12 cellular contexts compared by ENCODE assay signal in genomic region chr2:130143266-130144039, GRCh38. TPM values are rescaled to one million over a fixed set of nuclear protein-coding genes. Genes with fewer than 3 reads are reported as not detected.
DNase-seq lines count a peak whose midpoint lies in the region; ATAC-seq and TF ChIP-seq lines count a peak whose summit lies in the region.
"Not testable (repeated sequence)": the region's sequence is repeated elsewhere in the genome, so short reads cannot be mapped to it uniquely, and the experiment has no call there.
"Had no signal": no experiment of that assay in that cellular context is flagged by ENCODE, and none has a peak within 500 bp of the region (broad histone marks: within the 10 kb centered on the region; RNA-seq: fewer than 3 reads in every experiment).

No MANE protein-coding gene starts in this region.

- intact Hi-C loops in CD4-positive, alpha-beta memory T cell (cut with micrococcal nuclease), result loop anchor here (2.0 to 10.0 kb wide), 2 partner anchors 37 to 201 kb away; partner anchors contain the start of genes IMP4 and SMPD4

- H3K9me3 ChIP-seq in CD4-positive, alpha-beta memory T cell (ENCODE audit: control insufficient read depth in 1 of 2, low read length in 2 of 2); iPS-20b (ENCODE audit: insufficient read depth, low read depth, low read length): not testable (repeated sequence)

- H3K36me3 ChIP-seq in CD4-positive, alpha-beta memory T cell (ENCODE audit: insufficient read depth, low read length); GM23338 (ENCODE audit: insufficient read depth); iPS-20b (ENCODE audit: insufficient read depth, low read depth, low read length): not testable (repeated sequence)

- H4K20me1 ChIP-seq in GM23338 (replicated peaks; ENCODE audit: insufficient read depth), result not testable (repeated sequence)

- POLR2A ChIA-PET in CD4-positive, alpha-beta memory T cell (lab: Charles Lee; ENCODE audit: partially characterized antibody), result not testable (repeated sequence)

- H3K27ac Mint-ChIP-seq in CD4-positive, alpha-beta memory T cell; GM23338; activated T-cell treated with anti-CD3 and anti-CD28 coated beads, Interleukin-2, amount 50 U/mL, for 72 hours; stimulated activated naive CD8-positive, alpha-beta T cell treated with anti-CD3 and anti-CD28 coated beads, Interleukin-15, Interleukin-2, amounts not matched to agents 100 ng/mL and 50 ng/mL, for 24 hours: not testable (repeated sequence)
- peak overlapping the region; percentile 66 to 75 for H3K27ac Mint-ChIP-seq in effector memory CD8-positive, alpha-beta T cell
- peak overlapping the region; percentile 45 for H3K27ac Mint-ChIP-seq in nephron progenitor cell

- not testable (repeated sequence) for H3K9me2 ChIP-seq in GM23338 (ENCODE audit: insufficient read depth)

- H3K4me1 ChIP-seq in CD4-positive, alpha-beta memory T cell (ENCODE audit: insufficient read depth, low read length); GM23338 (ENCODE audit: insufficient read depth); iPS-20b (ENCODE audit: insufficient read depth, low read length): not testable (repeated sequence)

- not testable (repeated sequence) for H3K79me2 ChIP-seq in GM23338 (replicated peaks; ENCODE audit: insufficient read depth)

- not testable (repeated sequence) for TF ChIP-seq CTCF in GM23338 (conservative IDR thresholded peaks at IDR 0.05; ENCODE audit: low read depth in 2 of 2); nephron progenitor cell (IDR thresholded peaks at IDR 0.05)

- not testable (repeated sequence) for H3K36me3 Mint-ChIP-seq in CD4-positive, alpha-beta memory T cell; GM23338 (ENCODE audit: low read depth); activated T-cell treated with anti-CD3 and anti-CD28 coated beads, Interleukin-2, amount 50 U/mL, for 72 hours (ENCODE audit: insufficient read depth in 2 of 2); effector memory CD8-positive, alpha-beta T cell (ENCODE audit: insufficient read depth); nephron progenitor cell (ENCODE audit: low read depth); stimulated activated naive CD8-positive, alpha-beta T cell treated with anti-CD3 and anti-CD28 coated beads, Interleukin-15, Interleukin-2, amounts not matched to agents 100 ng/mL and 50 ng/mL, for 24 hours (ENCODE audit: low read depth)

- peaks cover 0 to 11% (median 3%) of the 10 kb centered on the region in 4 donors for H3K4me1 Mint-ChIP-seq in CD4-positive, alpha-beta memory T cell
- not testable (repeated sequence) for H3K4me1 Mint-ChIP-seq in GM23338; activated T-cell treated with anti-CD3 and anti-CD28 coated beads, Interleukin-2, amount 50 U/mL, for 72 hours (ENCODE audit: low read depth)
- peaks cover 7 to 11% of the 10 kb centered on the region in 2 donors for H3K4me1 Mint-ChIP-seq in effector memory CD8-positive, alpha-beta T cell (ENCODE audit: low read depth in 2 of 2)
- peaks cover 34% of the 10 kb centered on the region for H3K4me1 Mint-ChIP-seq in nephron progenitor cell
- H3K4me1 Mint-ChIP-seq in stimulated activated naive CD8-positive, alpha-beta T cell treated with anti-CD3 and anti-CD28 coated beads, Interleukin-15, Interleukin-2, amounts not matched to agents 100 ng/mL and 50 ng/mL, for 24 hours (ENCODE audit: low read depth), result peaks cover 12% of the 10 kb centered on the region

- H3K27me3 Mint-ChIP-seq in CD4-positive, alpha-beta memory T cell; activated T-cell treated with anti-CD3 and anti-CD28 coated beads, Interleukin-2, amount 50 U/mL, for 72 hours (ENCODE audit: low read depth); nephron progenitor cell (ENCODE audit: low read depth, poor library complexity): not testable (repeated sequence)
- H3K27me3 Mint-ChIP-seq in GM23338 (ENCODE audit: insufficient read depth, low read depth, poor library complexity), result peaks cover 13% of the 10 kb centered on the region
- peaks cover 5 to 19% of the 10 kb centered on the region in 2 donors for H3K27me3 Mint-ChIP-seq in effector memory CD8-positive, alpha-beta T cell
- peaks cover 12% of the 10 kb centered on the region for H3K27me3 Mint-ChIP-seq in stimulated activated naive CD8-positive, alpha-beta T cell treated with anti-CD3 and anti-CD28 coated beads, Interleukin-15, Interleukin-2, amounts not matched to agents 100 ng/mL and 50 ng/mL, for 24 hours

- ATAC-seq in GM23338, result peak; percentile 28
- ATAC-seq in activated T-cell treated with anti-CD3 and anti-CD28 coated beads, Interleukin-2, amount 50 U/mL, for 72 hours (replicated peaks in 1 of 2); effector memory CD8-positive, alpha-beta T cell (replicated peaks): not testable (repeated sequence)

- H3F3A ChIP-seq in GM23338 (replicated peaks; ENCODE audit: low read depth), result not testable (repeated sequence)

- H3K4me2 ChIP-seq in GM23338, result peak overlapping the region; percentile 77

- not testable (repeated sequence) for H2AFZ ChIP-seq in GM23338

- CTCF ChIA-PET in CD4-positive, alpha-beta memory T cell (lab: Charles Lee; ENCODE audit: partially characterized antibody), result not testable (repeated sequence)

- not testable (repeated sequence) for DNase-seq in CD4-positive, alpha-beta memory T cell; activated T-cell treated with anti-CD3 and anti-CD28 coated beads, Interleukin-2, amount 50 U/mL, for 72 hours; effector memory CD8-positive, alpha-beta T cell
- DNase-seq in GM23338 (ENCODE audit: low spot score) (peak; percentile 50), NCI-H2227 (lab: John Stamatoyannopoulos, UW; ENCODE audit: unreplicated experiment) (peak; percentile 21), nephron progenitor cell (peak; percentile 42)

- H3K9ac ChIP-seq in iPS-20b (ENCODE audit: low read depth, low read length), result not testable (repeated sequence)

- H3K9me3 Mint-ChIP-seq in CD4-positive, alpha-beta memory T cell; GM23338; activated T-cell treated with anti-CD3 and anti-CD28 coated beads, Interleukin-2, amount 50 U/mL, for 72 hours; effector memory CD8-positive, alpha-beta T cell; nephron progenitor cell; stimulated activated naive CD8-positive, alpha-beta T cell treated with anti-CD3 and anti-CD28 coated beads, Interleukin-15, Interleukin-2, amounts not matched to agents 100 ng/mL and 50 ng/mL, for 24 hours: not testable (repeated sequence)

- not testable (repeated sequence) for H3K27ac ChIP-seq in CD4-positive, alpha-beta memory T cell (ENCODE audit: low read depth, low read length); GM23338 (ENCODE audit: low read depth); iPS-20b (ENCODE audit: low read length)

- H3K4me3 ChIP-seq in CD4-positive, alpha-beta memory T cell (ENCODE audit: low read length in 2 of 2), result not testable (repeated sequence)
- H3K4me3 ChIP-seq in GM23338 (peak overlapping the region; percentile 64), iPS-20b (ENCODE audit: low read length) (peak overlapping the region; percentile 45; the same call in 1 of the 2 replicates)

- peak overlapping the region; percentile 38 to 88 (median 80) for H3K4me3 Mint-ChIP-seq in CD4-positive, alpha-beta memory T cell
- H3K4me3 Mint-ChIP-seq in GM23338 (peak overlapping the region; percentile 75), nephron progenitor cell (peak overlapping the region; percentile 85)
- peak overlapping the region; percentile 53 to 63 for H3K4me3 Mint-ChIP-seq in activated T-cell treated with anti-CD3 and anti-CD28 coated beads, Interleukin-2, amount 50 U/mL, for 72 hours
- H3K4me3 Mint-ChIP-seq in effector memory CD8-positive, alpha-beta T cell, result peak overlapping the region; percentile 81 to 86
- H3K4me3 Mint-ChIP-seq in stimulated activated naive CD8-positive, alpha-beta T cell treated with anti-CD3 and anti-CD28 coated beads, Interleukin-15, Interleukin-2, amounts not matched to agents 100 ng/mL and 50 ng/mL, for 24 hours, result peak overlapping the region; percentile 72

- H3K27me3 ChIP-seq in CD4-positive, alpha-beta memory T cell (ENCODE audit: insufficient read depth, low read length); GM23338 (ENCODE audit: insufficient read depth); iPS-20b (ENCODE audit: insufficient read depth, low read length): not testable (repeated sequence)

RNA-seq across cellular contexts. Expression of gene CCDC74B, which starts 1.5 kb away (rescaled TPM):
- total RNA-seq in CD4-positive, alpha-beta memory T cell, result under 1 TPM; 0.12 to 0.30 TPM
- not detected for polyA plus RNA-seq in CD4-positive, alpha-beta memory T cell
- 22.1 and 34.5 TPM in 2 replicates for total RNA-seq in GM23338 (2014; rRNA removed; shearing (Covaris generic))
- polyA plus RNA-seq in GM23338 (2016; fragmentation: Nextera tagmentation; extraction: Ambion mirVana), result 15.1 and 16.4 TPM in 2 replicates
- 1 to 10 TPM in 1 of 2 donors, under 1 TPM in 1; 0.99 to 2.2 TPM for total RNA-seq in activated T-cell treated with anti-CD3 and anti-CD28 coated beads, Interleukin-2, amount 50 U/mL, for 72 hours
- total RNA-seq: skeletal muscle tissue had no signal

RNA-seq across cellular contexts. Expression of gene POTEF, which starts 14.4 kb away (rescaled TPM):
- not detected for total RNA-seq in CD4-positive, alpha-beta memory T cell
- under 1 TPM in 1 of 2 donors, not detected in 1; 0.16 TPM for polyA plus RNA-seq in CD4-positive, alpha-beta memory T cell
- 1.8 and 3.0 TPM in 2 replicates for total RNA-seq in GM23338 (2014; rRNA removed; shearing (Covaris generic))
- 1.0 and 1.1 TPM in 2 replicates for polyA plus RNA-seq in GM23338 (2016; fragmentation: Nextera tagmentation; extraction: Ambion mirVana)
- not detected for total RNA-seq in activated T-cell treated with anti-CD3 and anti-CD28 coated beads, Interleukin-2, amount 50 U/mL, for 72 hours
- total RNA-seq: frontal cortex, myocyte, skeletal muscle tissue had no signal
- polyA plus RNA-seq: keratinocyte had no signal

RNA-seq across cellular contexts. Expression of gene SMPD4, which starts 37.9 kb away (rescaled TPM):
- total RNA-seq in CD4-positive, alpha-beta memory T cell, result 10 to 100 TPM; 48.8 to 51.5 TPM
- polyA plus RNA-seq in CD4-positive, alpha-beta memory T cell, result 10 to 100 TPM; 26.1 to 41.4 TPM
- 87.5 and 98.6 TPM in 2 replicates for total RNA-seq in GM23338 (2014; rRNA removed; shearing (Covaris generic))
- 43.5 and 44.2 TPM in 2 replicates for polyA plus RNA-seq in GM23338 (2016; fragmentation: Nextera tagmentation; extraction: Ambion mirVana)
- total RNA-seq in activated T-cell treated with anti-CD3 and anti-CD28 coated beads, Interleukin-2, amount 50 U/mL, for 72 hours, result 10 to 100 TPM; 68.1 to 78.8 TPM

RNA-seq across cellular contexts. Expression of gene MZT2B, which starts 38.6 kb away (rescaled TPM):
- 100 to 1,000 TPM; 205 to 207 TPM for total RNA-seq in CD4-positive, alpha-beta memory T cell
- polyA plus RNA-seq in CD4-positive, alpha-beta memory T cell, result 100 to 1,000 TPM; 184 to 199 TPM
- 60.0 and 70.9 TPM in 2 replicates for total RNA-seq in GM23338 (2014; rRNA removed; shearing (Covaris generic))
- 233 and 263 TPM in 2 replicates for polyA plus RNA-seq in GM23338 (2016; fragmentation: Nextera tagmentation; extraction: Ambion mirVana)
- 100 to 1,000 TPM; 324 to 329 TPM for total RNA-seq in activated T-cell treated with anti-CD3 and anti-CD28 coated beads, Interleukin-2, amount 50 U/mL, for 72 hours

RNA-seq across cellular contexts. Expression of gene TUBA3E, which starts 54.8 kb away (rescaled TPM):
- total RNA-seq in CD4-positive, alpha-beta memory T cell, result not detected
- polyA plus RNA-seq in CD4-positive, alpha-beta memory T cell, result not detected
- 0.21 and 0.66 TPM in 2 replicates for total RNA-seq in GM23338 (2014; rRNA removed; shearing (Covaris generic))
- polyA plus RNA-seq in GM23338 (2016; fragmentation: Nextera tagmentation; extraction: Ambion mirVana), result 0.31 TPM in 1 of 2 replicates, not detected in the other
- not detected for total RNA-seq in activated T-cell treated with anti-CD3 and anti-CD28 coated beads, Interleukin-2, amount 50 U/mL, for 72 hours
- total RNA-seq: frontal cortex, myocyte, skeletal muscle tissue had no signal
- polyA plus RNA-seq: keratinocyte had no signal
